In the genomic region with DNA sequence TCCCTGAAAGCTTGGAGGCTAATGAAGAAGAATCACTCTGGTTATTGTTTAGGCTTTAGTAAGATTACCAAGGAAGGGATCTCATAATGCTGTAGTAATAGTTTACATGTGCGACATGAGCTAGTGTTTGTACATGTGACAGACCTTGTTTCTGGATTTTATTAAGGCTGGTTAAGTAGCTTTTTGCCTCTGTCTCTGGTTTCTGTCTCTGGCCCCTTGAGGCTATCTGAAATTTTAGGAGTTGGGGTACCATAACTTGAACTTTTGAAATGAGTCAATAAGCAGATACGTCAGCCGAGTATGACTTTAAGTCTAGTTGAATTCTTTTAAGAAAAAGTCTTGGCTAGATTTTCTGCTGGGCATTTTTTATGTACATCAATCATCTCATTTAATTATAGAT, we compare ENCODE assay signal across 18 cellular contexts. TPM values are rescaled to one million over a fixed set of nuclear protein-coding genes. Genes with fewer than 3 reads are reported as not detected.
A peak's percentile ranks its signal among the peaks of the same experiment; 100 is the strongest.
DNase-seq lines count a peak whose midpoint lies in the region; ATAC-seq, FAIRE-seq and TF ChIP-seq lines count a peak whose summit lies in the region.
"Had no signal": no experiment of that assay in that cellular context is flagged by ENCODE, and none has a peak within 500 bp of the region (broad histone marks: within the 10 kb centered on the region; RNA-seq: fewer than 3 reads in every experiment).

No MANE protein-coding gene starts in this region.

- ATAC-seq in T-helper 17 cell (no peak), HG02642 (IDR thresholded peaks at IDR 0.05; ENCODE audit: poor library complexity, unreplicated experiment) (no peak)
- ATAC-seq: A549, HCT116, Panc1, Right ventricle myocardium inferior had no signal

- peaks cover 26% of the 10 kb centered on the region for H3K4me1 Mint-ChIP-seq in T-helper 17 cell

- no peak overlapping the region for H3K27ac Mint-ChIP-seq in T-helper 17 cell
- H3K27ac Mint-ChIP-seq: CD14-positive monocyte had no signal

- FAIRE-seq in D721Med (lab: Jason Lieb, UNC): peak; percentile 68
- FAIRE-seq: A549, G401.6, HTR-8/SVneo had no signal

- no peak overlapping the region for H3K27ac ChIP-seq in HEK293 (ENCODE audit: extremely low read depth, low read depth, low read length)
- peak overlapping the region; percentile 28 for H3K27ac ChIP-seq in hepatocyte
- H3K27ac ChIP-seq: A549 had no signal

- H3K4me1 ChIP-seq in HEK293 (ENCODE audit: control insufficient read depth, insufficient read depth, low read length) (no peaks in the 10 kb centered on the region), hepatocyte (ENCODE audit: insufficient read depth) (peaks cover 15% of the 10 kb centered on the region)
- H3K4me1 ChIP-seq: A549 had no signal

- POLR2A ChIA-PET in HEK293 (lab: Yijun Ruan, JAX): interaction anchor here (1.1 kb wide), 1 partner anchor 10 kb away, joined by 3 read pairs; the partner anchor contains the start of gene CBFA2T2

- H2AFZ ChIP-seq in hepatocyte: no peak overlapping the region

- H3K4me2 ChIP-seq in hepatocyte: peak overlapping the region; percentile 36
- H3K4me2 ChIP-seq: A549 had no signal

- H4K20me1 ChIP-seq in hepatocyte (ENCODE audit: insufficient read depth, poor library complexity, severe bottlenecking): peaks cover 63% of the 10 kb centered on the region

- H3K36me3 Mint-ChIP-seq in T-helper 17 cell (ENCODE audit: low read depth): no peaks in the 10 kb centered on the region

- 42% methylated on average over 3 of the region's 3 CpGs for WGBS in hepatocyte (ENCODE audit: low lambda C conversion rate, missing lambda C conversion rate)

- TF ChIP-seq CTCF in D721Med (IDR thresholded peaks at IDR 0.05; ENCODE audit: insufficient read depth, missing control alignments) (no peak), HEK293 (tag by site-specific recombination; IDR thresholded peaks at IDR 0.05) (no peak), hepatocyte (IDR thresholded peaks at IDR 0.05; ENCODE audit: poor library complexity) (no peak)

- H3K9me3 ChIP-seq in HEK293 (ENCODE audit: control insufficient read depth, insufficient read depth, low read depth, low read length): no peaks in the 10 kb centered on the region
- no peaks in the 10 kb centered on the region for H3K9me3 ChIP-seq in T-helper 17 cell (ENCODE audit: control insufficient read depth, low read length, poor library complexity, severe bottlenecking)
- no peaks in the 10 kb centered on the region for H3K9me3 ChIP-seq in hepatocyte (ENCODE audit: low read depth)
- H3K9me3 ChIP-seq: A549 had no signal

- peaks cover 98% of the 10 kb centered on the region for H3K79me2 ChIP-seq in hepatocyte

- DNase-seq in D721Med (ENCODE audit: insufficient read length, low spot score) (no peak), T-helper 17 cell (no peak), hepatocyte (ENCODE audit: low spot score) (no peak), NCI-H524 (lab: John Stamatoyannopoulos, UW) (no peak), NCI-H1694 (lab: John Stamatoyannopoulos, UW) (no peak)
- no peak for DNase-seq in stimulated activated CD4-positive, alpha-beta T cell treated with anti-CD3 and anti-CD28 coated beads, Interleukin-4, amount 100 ng/mL, for 1 hour
- DNase-seq: NCI-H1436, NCI-H2107, NCI-H345 had no signal

- H3K9me2 ChIP-seq in hepatocyte (replicated peaks; ENCODE audit: insufficient read depth): no peaks in the 10 kb centered on the region

- H3K27me3 ChIP-seq in hepatocyte: no peaks in the 10 kb centered on the region

- H3K36me3 ChIP-seq in HEK293 (ENCODE audit: control insufficient read depth in 2 of 2, insufficient read depth in 1 of 2, low read length in 2 of 2) (no peaks in the 10 kb centered on the region; a peak in 1 of 3 replicates), hepatocyte (replicated peaks; ENCODE audit: insufficient read depth, low read depth) (no peaks in the 10 kb centered on the region)

- H3K27me3 Mint-ChIP-seq in T-helper 17 cell: no peaks in the 10 kb centered on the region

- H3K4me3 Mint-ChIP-seq in T-helper 17 cell: peak overlapping the region; percentile 12
- H3K4me3 Mint-ChIP-seq: CD14-positive monocyte had no signal

- CTCF ChIA-PET in HEK293 (lab: Yijun Ruan, JAX): no interaction called here

- H3K4me3 ChIP-seq in HEK293 (ENCODE audit: low read depth, low read length) (no peak overlapping the region), hepatocyte (no peak overlapping the region)
- H3K4me3 ChIP-seq: A549 had no signal

TF ChIP-seq in HEK293, 187 proteins besides CTCF, POLR2A, EP300 and RAD21:
- no peak for TF ChIP-seq ZNF707 (tag by site-specific recombination; IDR thresholded peaks at IDR 0.05)
- TF ChIP-seq ZNF664 (tag by site-specific recombination; IDR thresholded peaks at IDR 0.05): peak; percentile 17; the same call in 1 of the 2 replicates

RNA-seq across cellular contexts. Expression of gene CBFA2T2, which starts 9.5 kb away (rescaled TPM):
- 10 to 100 TPM; 26.6 to 29.5 TPM for total RNA-seq in T-helper 17 cell
- total RNA-seq in hepatocyte: 29.2 and 31.1 TPM in 2 replicates
- polyA plus RNA-seq in hepatocyte: 33.1 and 37.5 TPM in 2 replicates

RNA-seq across cellular contexts. Expression of gene SNTA1, which starts 55.8 kb away (rescaled TPM):
- total RNA-seq in T-helper 17 cell (1 to 10 TPM; 5.6 to 6.6 TPM), hepatocyte (24.5 and 28.0 TPM in 2 replicates)
- polyA plus RNA-seq in hepatocyte: 24.0 and 24.6 TPM in 2 replicates
